In genomic region chr2:145748927-145749326, GRCh38 we compare ENCODE assay signal across 1 cellular context.
A peak's percentile ranks its signal among the peaks of the same experiment; 100 is the strongest.
TF ChIP-seq lines count a peak whose summit lies in the region.

No MANE protein-coding gene starts in this region.

TF ChIP-seq in K562, 482 proteins besides CTCF, POLR2A, EP300 and RAD21 (continued from another document and continues in another):
- TF ChIP-seq ZNF407 (IDR thresholded peaks at IDR 0.05; ENCODE audit: low read depth): no peak
- TF ChIP-seq CBFA2T3 (IDR thresholded peaks at IDR 0.05): peak; percentile 84
- no peak for TF ChIP-seq RFX5 (IDR thresholded peaks at IDR 0.05; ENCODE audit: low read depth, low read length)
- TF ChIP-seq RCOR1 (IDR thresholded peaks at IDR 0.05; ENCODE audit: borderline replicate concordance in 1 of 2, low read depth in 2 of 2, low read length in 2 of 2): peak in 1 of 2 experiments; percentile 30; a peak in 1 of 4 replicates
- no peak for TF ChIP-seq MECOM (CRISPR knock-in tag; IDR thresholded peaks at IDR 0.05)
- TF ChIP-seq SUPT5H (IDR thresholded peaks at IDR 0.05): no peak
- no peak for TF ChIP-seq CREBBP (IDR thresholded peaks at IDR 0.05; ENCODE audit: low read depth, low read length)
- TF ChIP-seq TCFL5 (CRISPR knock-in tag; conservative IDR thresholded peaks at IDR 0.05): no peak
- peak; percentile 52; the same call in 1 of the 2 replicates for TF ChIP-seq ZNF592 (IDR thresholded peaks at IDR 0.05)
- TF ChIP-seq ZNF77 (CRISPR knock-in tag; IDR thresholded peaks at IDR 0.05): no peak
- peak; percentile 82 for TF ChIP-seq SMARCA4 (IDR thresholded peaks at IDR 0.05)
- TF ChIP-seq HLTF (IDR thresholded peaks at IDR 0.05): no peak
- no peak for TF ChIP-seq RBM25 (IDR thresholded peaks at IDR 0.05; ENCODE audit: low read depth, low read length, severe bottlenecking)
- no peak for TF ChIP-seq GABPA (tag; conservative IDR thresholded peaks at IDR 0.05; ENCODE audit: low read depth)
- 0 out of 2 replicates have a peak, but pooled peaks have one; percentile 11 for TF ChIP-seq ZEB2 (IDR thresholded peaks at IDR 0.05)
- TF ChIP-seq CREB5 (CRISPR knock-in tag; IDR thresholded peaks at IDR 0.05): no peak
- TF ChIP-seq ZNF3 (CRISPR knock-in tag; IDR thresholded peaks at IDR 0.05): no peak
- peak; percentile 84 for TF ChIP-seq CHAMP1 (IDR thresholded peaks at IDR 0.05)
- no peak for TF ChIP-seq E2F8 (IDR thresholded peaks at IDR 0.05; ENCODE audit: low read depth, partially characterized antibody)
- TF ChIP-seq GTF3C2 (IDR thresholded peaks at IDR 0.05; ENCODE audit: borderline replicate concordance, extremely low read depth, insufficient read length): no peak
- TF ChIP-seq SPI1 (IDR thresholded peaks at IDR 0.05; ENCODE audit: borderline replicate concordance, low read depth, low read length): no peak
- no peak for TF ChIP-seq RBM15 (IDR thresholded peaks at IDR 0.05; ENCODE audit: insufficient read depth, low read length)
- no peak for TF ChIP-seq ZKSCAN1 (IDR thresholded peaks at IDR 0.05; ENCODE audit: low read depth, low read length)
- TF ChIP-seq FOXA3 (CRISPR knock-in tag; conservative IDR thresholded peaks at IDR 0.05 in 1 of 2, IDR thresholded peaks at IDR 0.05 in 1 of 2): peak in 1 of 2 experiments; percentile 93; a peak in 2 of 4 replicates
- TF ChIP-seq MBD2 (IDR thresholded peaks at IDR 0.05; ENCODE audit: borderline replicate concordance, low read depth): no peak
- no peak for TF ChIP-seq MCM7 (IDR thresholded peaks at IDR 0.05)
- TF ChIP-seq FIP1L1 (IDR thresholded peaks at IDR 0.05; ENCODE audit: low read depth, low read length, poor library complexity, severe bottlenecking): no peak
- TF ChIP-seq PML (IDR thresholded peaks at IDR 0.05; ENCODE audit: low read length): no peak
- TF ChIP-seq NRF1 (conservative IDR thresholded peaks at IDR 0.05 in 1 of 2, IDR thresholded peaks at IDR 0.05 in 1 of 2): no peak
- TF ChIP-seq BHLHE40 (IDR thresholded peaks at IDR 0.05; ENCODE audit: low read length): no peak
- no peak for TF ChIP-seq ZNF232 (CRISPR knock-in tag; IDR thresholded peaks at IDR 0.05)
- no peak for TF ChIP-seq HMGN3 (IDR thresholded peaks at IDR 0.05; ENCODE audit: borderline replicate concordance, extremely low read depth, insufficient read length, low read depth, low read length)
- TF ChIP-seq FOXA1 (IDR thresholded peaks at IDR 0.05; ENCODE audit: borderline replicate concordance): 0 out of 2 replicates have a peak, but pooled peaks have one; percentile 18
- 0 out of 2 replicates have a peak, but pooled peaks have one; percentile 16 for TF ChIP-seq ZNF175 (CRISPR knock-in tag; IDR thresholded peaks at IDR 0.05; ENCODE audit: low read depth)
- no peak for TF ChIP-seq ZNF79 (CRISPR knock-in tag; IDR thresholded peaks at IDR 0.05; ENCODE audit: low read depth)
- TF ChIP-seq POLR2H (tag; IDR thresholded peaks at IDR 0.05; ENCODE audit: low read depth): 0 out of 2 replicates have a peak, but pooled peaks have one; percentile 33
- TF ChIP-seq CTBP1 (IDR thresholded peaks at IDR 0.05; ENCODE audit: borderline replicate concordance): peak; percentile 30; the same call in 1 of the 2 replicates
- TF ChIP-seq ZNF23 (CRISPR knock-in tag; IDR thresholded peaks at IDR 0.05): no peak
- no peak for TF ChIP-seq HNRNPH1 (optimal IDR thresholded peaks at IDR 0.05; ENCODE audit: low read depth, low read length)
- no peak for TF ChIP-seq NFYB (IDR thresholded peaks at IDR 0.05; ENCODE audit: extremely low read depth, insufficient read length)
